Comparison of ENCODE assay signal across 8 cellular contexts in genomic region chr17:28726912-28727726, GRCh38. TPM values are rescaled to one million over a fixed set of nuclear protein-coding genes. Genes with fewer than 3 reads are reported as not detected.
A peak's percentile ranks its signal among the peaks of the same experiment; 100 is the strongest.
DNase-seq lines count a peak whose midpoint lies in the region; ATAC-seq and TF ChIP-seq lines count a peak whose summit lies in the region.

No MANE protein-coding gene starts in this region.

- H3K9me3 Mint-ChIP-seq in activated naive CD4-positive, alpha-beta T cell treated with anti-CD3 and anti-CD28 coated beads, Interleukin-2, amount 50 U/mL, for 24 hours: no peaks in the 10 kb centered on the region

- peak; percentile 100 for TF ChIP-seq CTCF in HEK293 (tag by site-specific recombination; IDR thresholded peaks at IDR 0.05)
- TF ChIP-seq CTCF in omental fat pad (IDR thresholded peaks at IDR 0.05): peak in 2 of 3 donors; percentile 62 to 85
- peak; percentile 100 for TF ChIP-seq CTCF in thoracic aorta (IDR thresholded peaks at IDR 0.05)

- H3K27ac Mint-ChIP-seq in activated naive CD4-positive, alpha-beta T cell treated with anti-CD3 and anti-CD28 coated beads, Interleukin-2, amount 50 U/mL, for 24 hours: peak overlapping the region; percentile 99

- H3K36me3 Mint-ChIP-seq in activated naive CD4-positive, alpha-beta T cell treated with anti-CD3 and anti-CD28 coated beads, Interleukin-2, amount 50 U/mL, for 24 hours: peaks cover 21% of the 10 kb centered on the region

- H3K4me3 ChIP-seq in HEK293 (ENCODE audit: low read depth, low read length) (peak overlapping the region; percentile 55), SK-N-MC (peak overlapping the region; percentile 96), thoracic aorta (peak overlapping the region; percentile 74)

- H3K4me1 Mint-ChIP-seq in activated naive CD4-positive, alpha-beta T cell treated with anti-CD3 and anti-CD28 coated beads, Interleukin-2, amount 50 U/mL, for 24 hours: peaks cover 48% of the 10 kb centered on the region

- H3K27me3 ChIP-seq in thoracic aorta (replicated peaks; ENCODE audit: insufficient read depth): no peaks in the 10 kb centered on the region

- H3K27me3 Mint-ChIP-seq in activated naive CD4-positive, alpha-beta T cell treated with anti-CD3 and anti-CD28 coated beads, Interleukin-2, amount 50 U/mL, for 24 hours: no peaks in the 10 kb centered on the region

- ATAC-seq in omental fat pad (ENCODE audit: low FRiP score) (peak; percentile 77), thoracic aorta (ENCODE audit: insufficient number of reproducible peaks, low FRiP score, low read depth) (peak; percentile 72)

- POLR2A ChIA-PET in HEK293 (lab: Yijun Ruan, JAX): interaction anchor here (0.6 to 6.7 kb wide), 38 partner anchors 8 to 834 kb away, joined by 3 to 448 read pairs (median 7); partner anchors contain the start of genes BLTP2, DHRS13, FAM222B and FLOT2

- no peaks in the 10 kb centered on the region for H3K9me3 ChIP-seq in HEK293 (ENCODE audit: control insufficient read depth, insufficient read depth, low read depth, low read length)
- H3K9me3 ChIP-seq in SK-N-MC (ENCODE audit: low read depth, low read length): no peaks in the 10 kb centered on the region
- no peaks in the 10 kb centered on the region for H3K9me3 ChIP-seq in thoracic aorta

- H3K4me3 Mint-ChIP-seq in activated naive CD4-positive, alpha-beta T cell treated with anti-CD3 and anti-CD28 coated beads, Interleukin-2, amount 50 U/mL, for 24 hours: peak overlapping the region; percentile 95

- H3K36me3 ChIP-seq in HEK293 (ENCODE audit: control insufficient read depth in 2 of 2, insufficient read depth in 1 of 2, low read length in 2 of 2): peaks cover 11 to 32% of the 10 kb centered on the region in 2 experiments
- peaks cover 31% of the 10 kb centered on the region for H3K36me3 ChIP-seq in SK-N-MC (ENCODE audit: insufficient read depth, low read length)
- H3K36me3 ChIP-seq in thoracic aorta: peaks cover 26% of the 10 kb centered on the region

- CTCF ChIA-PET in HEK293 (lab: Yijun Ruan, JAX): interaction anchor here (0.5 to 13.6 kb wide), 57 partner anchors 8 to 390 kb away, joined by 3 to 445 read pairs (median 6); partner anchors contain the start of genes BLTP2, DHRS13, FLOT2 and PHF12

- DNase-seq in GM03348 (ENCODE audit: low spot score) (peak; percentile 90), NAMALWA (ENCODE audit: low spot score) (peak; percentile 96), SK-N-MC (ENCODE audit: low read depth, low spot score) (no peak), globus pallidus (ENCODE audit: low spot score) (peak; percentile 91), omental fat pad (ENCODE audit: low spot score) (peak; percentile 84), thoracic aorta (ENCODE audit: low spot score) (no peak)

- H3K9ac ChIP-seq in SK-N-MC (ENCODE audit: insufficient read length): peak overlapping the region; percentile 62

- H3K27ac ChIP-seq in HEK293 (ENCODE audit: extremely low read depth, low read depth, low read length) (peak overlapping the region; percentile 81), SK-N-MC (no peak overlapping the region), thoracic aorta (peak overlapping the region; percentile 93)

- H3K4me1 ChIP-seq in HEK293 (ENCODE audit: control insufficient read depth, insufficient read depth, low read length) (peaks cover 9% of the 10 kb centered on the region; the same call in 1 of the 2 replicates), thoracic aorta (ENCODE audit: control insufficient read depth in 1 of 2, low read depth in 2 of 2) (peaks cover 19 to 29% of the 10 kb centered on the region in 2 donors)

TF ChIP-seq in HEK293, 187 proteins besides CTCF, POLR2A, EP300 and RAD21 (continues in another document):
- TF ChIP-seq INSM2 (tag by site-specific recombination; IDR thresholded peaks at IDR 0.05) (peak; percentile 11; the same call in 1 of the 2 replicates), ZNF624 (tag by site-specific recombination; IDR thresholded peaks at IDR 0.05) (no peak), ZNF544 (tag by site-specific recombination; IDR thresholded peaks at IDR 0.05) (no peak), ZNF426 (tag by site-specific recombination; IDR thresholded peaks at IDR 0.05) (no peak), ZNF114 (tag by site-specific recombination; IDR thresholded peaks at IDR 0.05) (no peak), ZNF660 (tag by site-specific recombination; IDR thresholded peaks at IDR 0.05) (peak; percentile 87), PATZ1 (tag by site-specific recombination; IDR thresholded peaks at IDR 0.05) (peak; percentile 49; the same call in 1 of the 2 replicates), PRDM10 (tag by site-specific recombination; IDR thresholded peaks at IDR 0.05) (peak; percentile 66; the same call in 1 of the 2 replicates), ZNF654 (tag by site-specific recombination; IDR thresholded peaks at IDR 0.05; ENCODE audit: low read depth) (peak; percentile 100), HOXD13 (CRISPR knock-in tag; IDR thresholded peaks at IDR 0.05; ENCODE audit: borderline replicate concordance) (no peak; the same call in 1 of the 2 replicates), ZNF391 (tag by site-specific recombination; IDR thresholded peaks at IDR 0.05; ENCODE audit: borderline replicate concordance, low read depth) (0 out of 2 replicates have a peak, but pooled peaks have one; percentile 21), ZNF37A (tag by site-specific recombination; IDR thresholded peaks at IDR 0.05) (no peak)

RNA-seq across cellular contexts. Expression of gene TLCD1, which starts 1.1 kb away (rescaled TPM):
- total RNA-seq in omental fat pad: 1 to 10 TPM in 3 of 4 donors, not detected in 1; 2.1 to 5.2 (median 3.6) TPM
- 1 to 10 TPM in 1 of 2 donors, not detected in 1; 1.9 TPM for total RNA-seq in thoracic aorta

RNA-seq across cellular contexts. Expression of gene NEK8, which starts 1.5 kb away (rescaled TPM):
- 1 to 10 TPM; 1.9 to 3.4 (median 2.5) TPM for total RNA-seq in omental fat pad
- 1 to 10 TPM; 1.5 to 2.2 TPM for total RNA-seq in thoracic aorta

RNA-seq across cellular contexts. Expression of gene RPL23A, which starts 7.3 kb away (rescaled TPM):
- total RNA-seq in omental fat pad (100 to 1,000 TPM; 568 to 719 (median 636) TPM), thoracic aorta (100 to 1,000 TPM; 279 to 387 TPM)

RNA-seq across cellular contexts. Expression of gene RAB34, which starts 9.5 kb away (rescaled TPM):
- 100 to 1,000 TPM in 2 of 4 donors, 10 to 100 TPM in 2; 90.4 to 112 (median 101) TPM for total RNA-seq in omental fat pad
- 100 to 1,000 TPM; 288 to 381 TPM for total RNA-seq in thoracic aorta

RNA-seq across cellular contexts. Expression of gene PROCA1, which starts 15.4 kb away (rescaled TPM):
- total RNA-seq in omental fat pad (1 to 10 TPM; 1.2 to 6.0 (median 1.8) TPM), thoracic aorta (1 to 10 TPM; 1.1 to 1.8 TPM)

Comparison
In these comparisons a context has a peak if more than half of its experiments do, and no peak if none do; other contexts are left out.
1. DNase-seq: peak in GM03348 (single experiment), NAMALWA (single experiment), globus pallidus (single experiment) and omental fat pad (single experiment); none in SK-N-MC (single experiment) and thoracic aorta (single experiment).
2. Peak in every context shown above with its lines, with median percentiles within 50 percentile points of each other: H3K4me3 ChIP-seq and CTCF ChIP-seq.